In genomic region chr15:22863356-22863755, GRCh38 we compare ENCODE assay signal across 1 cellular context.
TF ChIP-seq lines count a peak whose summit lies in the region.

No MANE protein-coding gene starts in this region.

TF ChIP-seq in WTC11, 78 proteins besides CTCF, POLR2A, EP300 and RAD21 (continued from another document):
- peak; percentile 65; the same call in 1 of the 2 replicates for TF ChIP-seq PRDM15 (CRISPR knock-in tag; IDR thresholded peaks at IDR 0.05)
